ENCODE assay signal across 1 cellular context in genomic region chr19:998064-998463, GRCh38.
TF ChIP-seq lines count a peak whose summit lies in the region.

No MANE protein-coding gene starts in this region.

TF ChIP-seq in K562, 482 proteins besides CTCF, POLR2A, EP300 and RAD21:
- TF ChIP-seq GATAD2A (IDR thresholded peaks at IDR 0.05) (no peak), ZBTB8A (IDR thresholded peaks at IDR 0.05; ENCODE audit: partially characterized antibody) (no peak), TARDBP (IDR thresholded peaks at IDR 0.05) (no peak), ZNF717 (CRISPR knock-in tag; IDR thresholded peaks at IDR 0.05) (no peak), HCFC1 (IDR thresholded peaks at IDR 0.05; ENCODE audit: low read depth, low read length) (no peak), HDGF (IDR thresholded peaks at IDR 0.05) (no peak), SETDB1 (IDR thresholded peaks at IDR 0.05; ENCODE audit: low read length) (no peak), CCNT2 (IDR thresholded peaks at IDR 0.05; ENCODE audit: borderline replicate concordance, extremely low read depth, insufficient read length, low read depth, low read length) (no peak), HMG20A (CRISPR knock-in tag; conservative IDR thresholded peaks at IDR 0.05) (no peak)
- TF ChIP-seq, protein P1, sequence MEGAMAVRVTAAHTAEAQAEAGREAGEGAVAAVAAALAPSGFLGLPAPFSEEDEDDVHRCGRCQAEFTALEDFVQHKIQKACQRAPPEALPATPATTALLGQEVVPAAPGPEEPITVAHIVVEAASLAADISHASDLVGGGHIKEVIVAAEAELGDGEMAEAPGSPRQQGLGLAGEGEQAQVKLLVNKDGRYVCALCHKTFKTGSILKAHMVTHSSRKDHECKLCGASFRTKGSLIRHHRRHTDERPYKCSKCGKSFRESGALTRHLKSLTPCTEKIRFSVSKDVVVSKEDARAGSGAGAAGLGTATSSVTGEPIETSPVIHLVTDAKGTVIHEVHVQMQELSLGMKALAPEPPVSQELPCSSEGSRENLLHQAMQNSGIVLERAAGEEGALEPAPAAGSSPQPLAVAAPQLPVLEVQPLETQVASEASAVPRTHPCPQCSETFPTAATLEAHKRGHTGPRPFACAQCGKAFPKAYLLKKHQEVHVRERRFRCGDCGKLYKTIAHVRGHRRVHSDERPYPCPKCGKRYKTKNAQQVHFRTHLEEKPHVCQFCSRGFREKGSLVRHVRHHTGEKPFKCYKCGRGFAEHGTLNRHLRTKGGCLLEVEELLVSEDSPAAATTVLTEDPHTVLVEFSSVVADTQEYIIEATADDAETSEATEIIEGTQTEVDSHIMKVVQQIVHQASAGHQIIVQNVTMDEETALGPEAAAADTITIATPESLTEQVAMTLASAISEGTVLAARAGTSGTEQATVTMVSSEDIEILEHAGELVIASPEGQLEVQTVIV (CRISPR knock-in tag; IDR thresholded peaks at IDR 0.05; ENCODE audit: borderline replicate concordance): no peak
TF ChIP-seq in K562: peak in this region for 0.
